In genomic region chr6:143545165-143545564, GRCh38 we compare ENCODE assay signal across 15 cellular contexts. TPM values are rescaled to one million over a fixed set of nuclear protein-coding genes. Genes with fewer than 3 reads are reported as not detected.
DNase-seq lines count a peak whose midpoint lies in the region; ATAC-seq and TF ChIP-seq lines count a peak whose summit lies in the region.
"Had no signal": no experiment of that assay in that cellular context is flagged by ENCODE, and none has a peak within 500 bp of the region (broad histone marks: within the 10 kb centered on the region; RNA-seq: fewer than 3 reads in every experiment).

No MANE protein-coding gene starts in this region.

- no peak overlapping the region for H2AFZ ChIP-seq in parathyroid adenoma

- peak overlapping the region; percentile 61 for H3K27ac Mint-ChIP-seq in activated T-cell treated with anti-CD3 and anti-CD28 coated beads, Interleukin-2, amount 50 U/mL, for 72 hours
- H3K27ac Mint-ChIP-seq: stimulated activated memory B cell treated with anti-CD40 and anti-IgM and Interleukin-4, amounts not matched to agents 10 μg/mL and 1 μg/mL and 100 μg/mL, for 72 hours had no signal

- peaks cover 0 to 22% (median 2%) of the 10 kb centered on the region in 4 donors for H3K4me1 ChIP-seq in Peyer's patch
- peaks cover 3% of the 10 kb centered on the region for H3K4me1 ChIP-seq in colonic mucosa
- H3K4me1 ChIP-seq in parathyroid adenoma: peaks cover 68% of the 10 kb centered on the region
- H3K4me1 ChIP-seq: tibial artery had no signal

- H3K9ac ChIP-seq in colonic mucosa (ENCODE audit: low read depth in 2 of 2, low read length in 2 of 2) (no peak overlapping the region), parathyroid adenoma (no peak overlapping the region)

- DNase-seq in activated T-cell treated with anti-CD3 and anti-CD28 coated beads, Interleukin-2, amount 50 U/mL, for 72 hours: no peak
- DNase-seq in activated T-cell treated with anti-CD3 and anti-CD28 coated beads, Interleukin-2, amount 50 U/mL, for 48 hours: no peak
- no peak for DNase-seq in Peyer's patch
- no peak for DNase-seq in colonic mucosa
- DNase-seq in left lobe of liver (ENCODE audit: low spot score): no peak
- no peak for DNase-seq in NCI-H748 (lab: John Stamatoyannopoulos, UW; ENCODE audit: unreplicated experiment)
- no peak for DNase-seq in NOMO-1 treated with DMSO at 0.1 percent for 48 hours (lab: John Stamatoyannopoulos, UW; ENCODE audit: unreplicated experiment)
- DNase-seq: DMS79 treated with DMSO at 0.1 percent for 48 hours, left colon, NCI-H1436, NCI-H82, retina, tibial artery had no signal

- no peaks in the 10 kb centered on the region for H3K27me3 Mint-ChIP-seq in activated T-cell treated with anti-CD3 and anti-CD28 coated beads, Interleukin-2, amount 50 U/mL, for 72 hours (ENCODE audit: low read depth)
- H3K27me3 Mint-ChIP-seq: stimulated activated memory B cell treated with anti-CD40 and anti-IgM and Interleukin-4, amounts not matched to agents 10 μg/mL and 1 μg/mL and 100 μg/mL, for 72 hours had no signal

- intact Hi-C loops in colonic mucosa (cut with DNase I): no loop called here

- no peak overlapping the region for H3K4me3 ChIP-seq in Peyer's patch
- no peak overlapping the region for H3K4me3 ChIP-seq in colonic mucosa
- H3K4me3 ChIP-seq in parathyroid adenoma (ENCODE audit: low read depth, low read length): peak overlapping the region; percentile 16
- H3K4me3 ChIP-seq: tibial artery had no signal

- H3K36me3 Mint-ChIP-seq in activated T-cell treated with anti-CD3 and anti-CD28 coated beads, Interleukin-2, amount 50 U/mL, for 72 hours (ENCODE audit: insufficient read depth in 2 of 2): peaks cover 0 to 2% of the 10 kb centered on the region in 2 donors

- no peak for ATAC-seq in activated T-cell treated with anti-CD3 and anti-CD28 coated beads, Interleukin-2, amount 50 U/mL, for 72 hours (replicated peaks in 1 of 2)
- ATAC-seq in left lobe of liver: no peak
- ATAC-seq: left colon; stimulated activated memory B cell treated with anti-CD40 and anti-IgM and Interleukin-4, amounts not matched to agents 10 μg/mL and 1 μg/mL and 100 μg/mL, for 72 hours had no signal

- H3K9me3 ChIP-seq in Peyer's patch (no peaks in the 10 kb centered on the region), colonic mucosa (no peaks in the 10 kb centered on the region), parathyroid adenoma (ENCODE audit: control insufficient read depth, low read length) (no peaks in the 10 kb centered on the region)
- H3K9me3 ChIP-seq: tibial artery had no signal

- no peak for TF ChIP-seq CTCF in Peyer's patch (IDR thresholded peaks at IDR 0.05)
- TF ChIP-seq CTCF in colonic mucosa (IDR thresholded peaks at IDR 0.05): no peak
- no peak for TF ChIP-seq CTCF in parathyroid adenoma (IDR thresholded peaks at IDR 0.05)

- peaks cover 70% of the 10 kb centered on the region for H3K4me1 Mint-ChIP-seq in activated T-cell treated with anti-CD3 and anti-CD28 coated beads, Interleukin-2, amount 50 U/mL, for 72 hours (ENCODE audit: low read depth)

- H3K9me3 Mint-ChIP-seq in activated T-cell treated with anti-CD3 and anti-CD28 coated beads, Interleukin-2, amount 50 U/mL, for 72 hours: no peaks in the 10 kb centered on the region
- H3K9me3 Mint-ChIP-seq: stimulated activated memory B cell treated with anti-CD40 and anti-IgM and Interleukin-4, amounts not matched to agents 10 μg/mL and 1 μg/mL and 100 μg/mL, for 72 hours had no signal

- peak overlapping the region; percentile 10 for H3K4me2 ChIP-seq in parathyroid adenoma (ENCODE audit: low read length)

- H3K27ac ChIP-seq in Peyer's patch: peak overlapping the region; percentile 5 to 48 (median 40)
- peak overlapping the region; percentile 50 for H3K27ac ChIP-seq in colonic mucosa
- peak overlapping the region; percentile 83 for H3K27ac ChIP-seq in parathyroid adenoma
- H3K27ac ChIP-seq: tibial artery had no signal

- no peaks in the 10 kb centered on the region for H3K27me3 ChIP-seq in Peyer's patch
- no peaks in the 10 kb centered on the region for H3K27me3 ChIP-seq in colonic mucosa
- H3K27me3 ChIP-seq in parathyroid adenoma (ENCODE audit: control insufficient read depth, insufficient read depth, low read length): no peaks in the 10 kb centered on the region
- H3K27me3 ChIP-seq: tibial artery had no signal

- no peak for TF ChIP-seq POLR2A in Peyer's patch (IDR thresholded peaks at IDR 0.05)

- H3K79me2 ChIP-seq in parathyroid adenoma: peaks cover 33% of the 10 kb centered on the region

- no peaks in the 10 kb centered on the region for H3K36me3 ChIP-seq in Peyer's patch
- H3K36me3 ChIP-seq in colonic mucosa: no peaks in the 10 kb centered on the region
- H3K36me3 ChIP-seq in parathyroid adenoma (ENCODE audit: control insufficient read depth, insufficient read depth, low read length): no peaks in the 10 kb centered on the region
- H3K36me3 ChIP-seq: tibial artery had no signal

- peak overlapping the region; percentile 61 to 66 for H3K4me3 Mint-ChIP-seq in activated T-cell treated with anti-CD3 and anti-CD28 coated beads, Interleukin-2, amount 50 U/mL, for 72 hours
- H3K4me3 Mint-ChIP-seq: stimulated activated memory B cell treated with anti-CD40 and anti-IgM and Interleukin-4, amounts not matched to agents 10 μg/mL and 1 μg/mL and 100 μg/mL, for 72 hours had no signal

RNA-seq across cellular contexts. Expression of gene FUCA2, which starts 33.6 kb away (rescaled TPM):
- 10 to 100 TPM; 10.4 to 14.0 TPM for total RNA-seq in activated T-cell treated with anti-CD3 and anti-CD28 coated beads, Interleukin-2, amount 50 U/mL, for 72 hours
- total RNA-seq in Peyer's patch (10 to 100 TPM; 47.3 to 78.8 (median 54.4) TPM), colonic mucosa (10 to 100 TPM; 72.2 to 93.1 TPM), left lobe of liver (36.0 TPM)
